1 cellular context compared by ENCODE assay signal in the genomic region with DNA sequence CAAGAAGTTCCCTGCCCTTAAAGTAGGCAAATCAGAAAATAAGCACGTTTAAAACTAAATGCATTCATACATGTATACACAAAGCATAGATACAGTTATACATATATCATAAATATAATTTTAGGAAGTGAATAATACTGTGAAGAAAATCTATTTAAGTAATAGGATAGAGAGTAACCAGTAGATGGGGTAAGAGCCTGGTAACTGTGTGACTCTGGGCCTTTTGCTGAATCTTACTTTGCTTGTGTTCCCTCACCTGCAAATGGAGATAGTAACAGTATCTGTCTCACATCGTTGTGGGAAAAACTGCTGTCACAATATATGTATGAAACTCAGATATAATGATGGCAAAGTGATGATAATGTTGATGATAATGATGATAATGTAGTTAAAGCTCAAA.
TF ChIP-seq lines count a peak whose summit lies in the region.

No MANE protein-coding gene starts in this region.

TF ChIP-seq in K562, 482 proteins besides CTCF, POLR2A, EP300 and RAD21 (continued from another document):
- TF ChIP-seq, protein P1, sequence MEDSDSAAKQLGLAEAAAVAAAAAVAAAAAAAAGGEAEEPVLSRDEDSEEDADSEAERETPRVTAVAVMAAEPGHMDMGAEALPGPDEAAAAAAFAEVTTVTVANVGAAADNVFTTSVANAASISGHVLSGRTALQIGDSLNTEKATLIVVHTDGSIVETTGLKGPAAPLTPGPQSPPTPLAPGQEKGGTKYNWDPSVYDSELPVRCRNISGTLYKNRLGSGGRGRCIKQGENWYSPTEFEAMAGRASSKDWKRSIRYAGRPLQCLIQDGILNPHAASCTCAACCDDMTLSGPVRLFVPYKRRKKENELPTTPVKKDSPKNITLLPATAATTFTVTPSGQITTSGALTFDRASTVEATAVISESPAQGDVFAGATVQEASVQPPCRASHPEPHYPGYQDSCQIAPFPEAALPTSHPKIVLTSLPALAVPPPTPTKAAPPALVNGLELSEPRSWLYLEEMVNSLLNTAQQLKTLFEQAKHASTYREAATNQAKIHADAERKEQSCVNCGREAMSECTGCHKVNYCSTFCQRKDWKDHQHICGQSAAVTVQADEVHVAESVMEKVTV (CRISPR knock-in tag; IDR thresholded peaks at IDR 0.05): 0 out of 2 replicates have a peak, but pooled peaks have one; percentile 12
- no peak for TF ChIP-seq CREB1 (IDR thresholded peaks at IDR 0.05)
- TF ChIP-seq CREB1 (CRISPR knock-in tag; IDR thresholded peaks at IDR 0.05): no peak
- no peak for TF ChIP-seq RBM39 (optimal IDR thresholded peaks at IDR 0.05; ENCODE audit: low read depth, low read length)
- TF ChIP-seq, protein P2, sequence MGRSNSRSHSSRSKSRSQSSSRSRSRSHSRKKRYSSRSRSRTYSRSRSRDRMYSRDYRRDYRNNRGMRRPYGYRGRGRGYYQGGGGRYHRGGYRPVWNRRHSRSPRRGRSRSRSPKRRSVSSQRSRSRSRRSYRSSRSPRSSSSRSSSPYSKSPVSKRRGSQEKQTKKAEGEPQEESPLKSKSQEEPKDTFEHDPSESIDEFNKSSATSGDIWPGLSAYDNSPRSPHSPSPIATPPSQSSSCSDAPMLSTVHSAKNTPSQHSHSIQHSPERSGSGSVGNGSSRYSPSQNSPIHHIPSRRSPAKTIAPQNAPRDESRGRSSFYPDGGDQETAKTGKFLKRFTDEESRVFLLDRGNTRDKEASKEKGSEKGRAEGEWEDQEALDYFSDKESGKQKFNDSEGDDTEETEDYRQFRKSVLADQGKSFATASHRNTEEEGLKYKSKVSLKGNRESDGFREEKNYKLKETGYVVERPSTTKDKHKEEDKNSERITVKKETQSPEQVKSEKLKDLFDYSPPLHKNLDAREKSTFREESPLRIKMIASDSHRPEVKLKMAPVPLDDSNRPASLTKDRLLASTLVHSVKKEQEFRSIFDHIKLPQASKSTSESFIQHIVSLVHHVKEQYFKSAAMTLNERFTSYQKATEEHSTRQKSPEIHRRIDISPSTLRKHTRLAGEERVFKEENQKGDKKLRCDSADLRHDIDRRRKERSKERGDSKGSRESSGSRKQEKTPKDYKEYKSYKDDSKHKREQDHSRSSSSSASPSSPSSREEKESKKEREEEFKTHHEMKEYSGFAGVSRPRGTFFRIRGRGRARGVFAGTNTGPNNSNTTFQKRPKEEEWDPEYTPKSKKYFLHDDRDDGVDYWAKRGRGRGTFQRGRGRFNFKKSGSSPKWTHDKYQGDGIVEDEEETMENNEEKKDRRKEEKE (IDR thresholded peaks at IDR 0.05; ENCODE audit: borderline replicate concordance in 1 of 2, control insufficient read depth in 1 of 2, low read depth in 2 of 2, low read length in 1 of 2): no peak
